In genomic region chr5:107486489-107486888, GRCh38 we compare ENCODE assay signal across 8 cellular contexts.
DNase-seq lines count a peak whose midpoint lies in the region; ATAC-seq and TF ChIP-seq lines count a peak whose summit lies in the region.

No MANE protein-coding gene starts in this region.

- TF ChIP-seq CTCF in HCT116 (IDR thresholded peaks at IDR 0.05 in 2 of 3, conservative IDR thresholded peaks at IDR 0.05 in 1 of 3; ENCODE audit: borderline replicate concordance in 1 of 3, insufficient read depth in 1 of 3, low read depth in 2 of 3, low read length in 2 of 3) (no peak), choroid plexus epithelial cell (conservative IDR thresholded peaks at IDR 0.05; ENCODE audit: low read depth, low read length) (no peak), vagina (IDR thresholded peaks at IDR 0.05) (no peak)

- no peak overlapping the region for H2AFZ ChIP-seq in HCT116 (ENCODE audit: low read depth, low read length, poor library complexity, severe bottlenecking)

- H3K27me3 Mint-ChIP-seq in stimulated activated naive B cell treated with anti-CD40 and anti-IgM and Interleukin-4, amounts not matched to agents 10 μg/mL and 1 μg/mL and 100 μg/mL, for 72 hours: no peaks in the 10 kb centered on the region

- no peak overlapping the region for H3K27ac Mint-ChIP-seq in stimulated activated naive B cell treated with anti-CD40 and anti-IgM and Interleukin-4, amounts not matched to agents 10 μg/mL and 1 μg/mL and 100 μg/mL, for 72 hours

- no peaks in the 10 kb centered on the region for H3K9me3 Mint-ChIP-seq in stimulated activated naive B cell treated with anti-CD40 and anti-IgM and Interleukin-4, amounts not matched to agents 10 μg/mL and 1 μg/mL and 100 μg/mL, for 72 hours

- H3K4me3 ChIP-seq in HCT116 (replicated peaks in 1 of 2; ENCODE audit: low read depth in 1 of 2, low read length in 2 of 2) (no peak overlapping the region), choroid plexus epithelial cell (ENCODE audit: low read depth, low read length) (no peak overlapping the region), vagina (no peak overlapping the region)

- no peak overlapping the region for H3K9ac ChIP-seq in HCT116 (ENCODE audit: low read length)

- TF ChIP-seq POLR2A in HCT116 (IDR thresholded peaks at IDR 0.05; ENCODE audit: borderline replicate concordance, extremely low read depth, insufficient read depth, insufficient read length): no peak
- no peak for TF ChIP-seq POLR2A in vagina (IDR thresholded peaks at IDR 0.05)

- BruUV-seq in HCT116 (replicated peaks; lab: Mats Ljungman, UMichigan): no TSS peak

- intact Hi-C loops in HCT116 (cut with micrococcal nuclease): no loop called here
- intact Hi-C loops in vagina (cut with DNase I): no loop called here
- intact Hi-C loops in posterior vena cava (cut with DNase I): no loop called here

- H4K20me1 ChIP-seq in HCT116 (ENCODE audit: insufficient read depth): no peaks in the 10 kb centered on the region

- H3K9me3 ChIP-seq in HCT116 (ENCODE audit: control insufficient read depth in 1 of 2, insufficient read depth in 1 of 2, low read depth in 1 of 2, low read length in 2 of 2) (no peaks in the 10 kb centered on the region), vagina (no peaks in the 10 kb centered on the region)

- H3K36me3 ChIP-seq in HCT116 (ENCODE audit: control insufficient read depth in 1 of 2, insufficient read depth in 2 of 2, low read length in 2 of 2) (no peaks in the 10 kb centered on the region), vagina (no peaks in the 10 kb centered on the region)

- peak; percentile 36 for DNase-seq in HCT116 (ENCODE audit: low read depth, low spot score)
- DNase-seq in NOMO-1 treated with DMSO at 0.1 percent for 48 hours (lab: John Stamatoyannopoulos, UW; ENCODE audit: unreplicated experiment): peak; percentile 96
- peak; percentile 78 for DNase-seq in choroid plexus epithelial cell (ENCODE audit: low read depth)
- no peak for DNase-seq in stimulated activated naive B cell treated with anti-CD40 and anti-IgM and Interleukin-4, amounts not matched to agents 10 μg/mL and 1 μg/mL and 100 μg/mL, for 72 hours
- no peak for DNase-seq in vagina (ENCODE audit: extremely low spot score in 2 of 2)
- no peak for DNase-seq in posterior vena cava (ENCODE audit: low spot score)
- DNase-seq in epidermal melanocyte (ENCODE audit: insufficient read length, low spot score): no peak

- peak; percentile 64 for ATAC-seq in GM18498 (IDR thresholded peaks at IDR 0.05; ENCODE audit: unreplicated experiment)
- ATAC-seq in HCT116: peak; percentile 82
- ATAC-seq in stimulated activated naive B cell treated with anti-CD40 and anti-IgM and Interleukin-4, amounts not matched to agents 10 μg/mL and 1 μg/mL and 100 μg/mL, for 72 hours (replicated peaks): peak; percentile 76

- H3K4me1 Mint-ChIP-seq in stimulated activated naive B cell treated with anti-CD40 and anti-IgM and Interleukin-4, amounts not matched to agents 10 μg/mL and 1 μg/mL and 100 μg/mL, for 72 hours: no peaks in the 10 kb centered on the region

- POLR2A ChIA-PET in HCT116 (lab: Charles Lee): no interaction called here

- H3K79me2 ChIP-seq in HCT116 (ENCODE audit: insufficient read depth, low read length): no peaks in the 10 kb centered on the region

- H3K4me2 ChIP-seq in HCT116 (ENCODE audit: low read length): no peak overlapping the region; the same call in 1 of the 2 replicates

- TF ChIP-seq RAD21 in HCT116 (IDR thresholded peaks at IDR 0.05; ENCODE audit: low read depth): no peak

- H3K27ac ChIP-seq in HCT116 (ENCODE audit: low read depth, low read length) (no peak overlapping the region), vagina (no peak overlapping the region)

- no peak overlapping the region for H3K4me3 Mint-ChIP-seq in stimulated activated naive B cell treated with anti-CD40 and anti-IgM and Interleukin-4, amounts not matched to agents 10 μg/mL and 1 μg/mL and 100 μg/mL, for 72 hours

- H3K9me2 ChIP-seq in HCT116 (ENCODE audit: insufficient read depth): no peaks in the 10 kb centered on the region

- H3K36me3 Mint-ChIP-seq in stimulated activated naive B cell treated with anti-CD40 and anti-IgM and Interleukin-4, amounts not matched to agents 10 μg/mL and 1 μg/mL and 100 μg/mL, for 72 hours: no peaks in the 10 kb centered on the region

- H3K27me3 ChIP-seq in HCT116 (ENCODE audit: insufficient read depth, low read length) (no peaks in the 10 kb centered on the region), vagina (no peaks in the 10 kb centered on the region)

- RAD21 ChIA-PET in HCT116 (lab: Charles Lee; ENCODE audit: low non-redundant PET in 1 of 2, low total read pairs in 2 of 2, uncharacterized antibody in 2 of 2, unreplicated experiment in 2 of 2): no interaction called here

- H3K4me1 ChIP-seq in HCT116 (ENCODE audit: control insufficient read depth in 1 of 2, insufficient read depth in 2 of 2, low read length in 2 of 2) (peaks cover 0 to 10% of the 10 kb centered on the region in 2 experiments; a peak in 2 of 4 replicates), vagina (peaks cover 8% of the 10 kb centered on the region)

- CTCF ChIA-PET in HCT116 (lab: Charles Lee): no interaction called here

TF ChIP-seq in HCT116, 20 proteins besides CTCF, POLR2A, EP300 and RAD21 (continues in another document):
- TF ChIP-seq ZFX (IDR thresholded peaks at IDR 0.05) (no peak), POLR2AphosphoS5 (IDR thresholded peaks at IDR 0.05; ENCODE audit: low read depth, low read length) (no peak), REST (IDR thresholded peaks at IDR 0.05; ENCODE audit: low read depth) (no peak), FOSL1 (IDR thresholded peaks at IDR 0.05; ENCODE audit: low read depth) (no peak), ZNF274 (IDR thresholded peaks at IDR 0.05; ENCODE audit: low read depth, low read length) (no peak), EZH2 (IDR thresholded peaks at IDR 0.05) (no peak), SRF (IDR thresholded peaks at IDR 0.05; ENCODE audit: low read depth) (no peak), TCF7L2 (IDR thresholded peaks at IDR 0.05; ENCODE audit: borderline replicate concordance, extremely low read depth, insufficient read depth, insufficient read length) (no peak), ELF1 (IDR thresholded peaks at IDR 0.05; ENCODE audit: borderline replicate concordance, low read depth) (no peak), ATF3 (IDR thresholded peaks at IDR 0.05) (no peak), CBX3 (IDR thresholded peaks at IDR 0.05; ENCODE audit: low read depth) (peak; percentile 28; the same call in 1 of the 2 replicates), EZH2phosphoT487 (IDR thresholded peaks at IDR 0.05; ENCODE audit: borderline replicate concordance) (no peak), JUND (IDR thresholded peaks at IDR 0.05) (0 out of 2 replicates have a peak, but pooled peaks have one; percentile 11), ZBTB33 (IDR thresholded peaks at IDR 0.05; ENCODE audit: extremely low read depth, insufficient replicate concordance, low read length) (no peak), EGR1 (IDR thresholded peaks at IDR 0.05; ENCODE audit: low read depth) (peak; percentile 58; the same call in 1 of the 2 replicates), CEBPB (IDR thresholded peaks at IDR 0.05; ENCODE audit: low read depth) (peak; percentile 50; the same call in 1 of the 2 replicates), MAX (IDR thresholded peaks at IDR 0.05) (no peak), SIN3A (IDR thresholded peaks at IDR 0.05; ENCODE audit: low read depth) (no peak)

Comparison
In these comparisons a context has a peak if more than half of its experiments do, and no peak if none do; other contexts are left out.
1. DNase-seq: peak in HCT116 (single experiment), NOMO-1 treated with DMSO at 0.1 percent for 48 hours (single experiment) and choroid plexus epithelial cell (single experiment); none in stimulated activated naive B cell treated with anti-CD40 and anti-IgM and Interleukin-4, amounts not matched to agents 10 μg/mL and 1 μg/mL and 100 μg/mL, for 72 hours (single experiment), vagina (0 of 2), posterior vena cava (single experiment) and epidermal melanocyte (single experiment).
2. Peak in every context shown above with its lines, with median percentiles within 50 percentile points of each other: ATAC-seq.